ENCODE assay signal across 27 cellular contexts in the genomic region with DNA sequence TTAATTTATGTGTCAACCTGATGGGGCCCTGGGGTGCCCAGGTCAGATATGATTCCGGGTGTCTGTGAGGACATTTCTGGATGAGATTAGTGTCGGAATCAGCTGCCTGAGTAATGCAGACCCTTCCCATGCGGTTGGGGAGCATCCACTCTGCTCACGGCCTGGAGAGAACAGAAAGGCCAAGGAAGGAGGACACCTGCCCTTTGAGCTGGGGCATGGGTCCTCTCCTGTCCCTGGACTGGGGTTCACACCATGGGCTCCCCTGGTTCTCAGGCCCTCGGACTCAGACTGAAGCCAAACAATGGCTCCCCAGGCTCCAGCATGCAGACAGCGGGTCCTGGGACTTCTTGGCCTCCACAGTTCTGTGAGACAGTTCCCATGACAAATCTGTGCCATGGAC.
"Had no signal": no experiment of that assay in that cellular context is flagged by ENCODE, and none has a peak within 500 bp of the region (broad histone marks: within the 10 kb centered on the region; RNA-seq: fewer than 3 reads in every experiment).

No MANE protein-coding gene starts in this region.

- H3K4me3 ChIP-seq: neural progenitor cell, pancreas, prostate gland, right lobe of liver, sigmoid colon, stomach, thoracic aorta, thyroid gland, tibial nerve, upper lobe of left lung had no signal

- H3K27me3 ChIP-seq: neural progenitor cell, neutrophil, pancreas, right lobe of liver, thyroid gland, tibial nerve, upper lobe of left lung had no signal

- DNase-seq: naive thymus-derived CD4-positive, alpha-beta T cell; natural killer cell; nucleus accumbens; pancreas; retina; right cardiac atrium; right lobe of liver; sigmoid colon; small intestine; stimulated activated CD4-positive, alpha-beta T cell treated with anti-CD3 and anti-CD28 coated beads, Interleukin-15, amount 100 ng/mL, for 24 hours; stimulated activated CD4-positive, alpha-beta T cell treated with anti-CD3 and anti-CD28 coated beads, Interleukin-2, amount 100 ng/mL, for 24 hours; stimulated activated CD4-positive, alpha-beta T cell treated with anti-CD3 and anti-CD28 coated beads, Interleukin-2, amount 100 ng/mL, for 48 hours; stimulated activated CD4-positive, alpha-beta T cell treated with anti-CD3 and anti-CD28 coated beads, Interleukin-4, amount 100 ng/mL, for 24 hours; stimulated activated naive B cell treated with anti-CD40 and anti-IgM and Interleukin-4, amounts not matched to agents 10 μg/mL and 1 μg/mL and 100 μg/mL, for 72 hours; stimulated activated naive CD4-positive, alpha-beta T cell treated with Interleukin-2 at 50 U/mL for 16 hours; stomach; thyroid gland; trophoblast cell had no signal

- H3K36me3 Mint-ChIP-seq: naive thymus-derived CD4-positive, alpha-beta T cell; neural progenitor cell; stimulated activated effector memory CD8-positive, alpha-beta T cell treated with anti-CD3 and anti-CD28 coated beads, Interleukin-12 subunit alpha, Interleukin-12 subunit beta, amount 100 ng/mL, for 72 hours; stimulated activated naive B cell treated with anti-CD40 and anti-IgM and Interleukin-4, amounts not matched to agents 10 μg/mL and 1 μg/mL and 100 μg/mL, for 72 hours had no signal

- H2AFZ ChIP-seq: neural progenitor cell had no signal

- H3K9ac ChIP-seq: neural progenitor cell had no signal

- ATAC-seq: naive thymus-derived CD4-positive, alpha-beta T cell; natural killer cell; pancreas; right cardiac atrium; right lobe of liver; stimulated activated naive B cell treated with anti-CD40 and anti-IgM and Interleukin-4, amounts not matched to agents 10 μg/mL and 1 μg/mL and 100 μg/mL, for 72 hours had no signal

- H3K27ac Mint-ChIP-seq: naive thymus-derived CD4-positive, alpha-beta T cell; natural killer cell; neural progenitor cell; stimulated activated effector memory CD8-positive, alpha-beta T cell treated with anti-CD3 and anti-CD28 coated beads, Interleukin-12 subunit alpha, Interleukin-12 subunit beta, amount 100 ng/mL, for 72 hours; stimulated activated naive B cell treated with anti-CD40 and anti-IgM and Interleukin-4, amounts not matched to agents 10 μg/mL and 1 μg/mL and 100 μg/mL, for 72 hours; stimulated activated naive CD8-positive, alpha-beta T cell treated with anti-CD3 and anti-CD28 coated beads, Interleukin-15, Interleukin-2, amounts not matched to agents 100 ng/mL and 50 ng/mL, for 24 hours had no signal

- H3K36me3 ChIP-seq: neural progenitor cell, neutrophil, pancreas, prostate gland, right lobe of liver, sigmoid colon, stomach, thoracic aorta, thyroid gland, tibial nerve, upper lobe of left lung had no signal

- H3K4me3 Mint-ChIP-seq: naive thymus-derived CD4-positive, alpha-beta T cell; natural killer cell; nephron; neural progenitor cell; stimulated activated effector memory CD8-positive, alpha-beta T cell treated with anti-CD3 and anti-CD28 coated beads, Interleukin-12 subunit alpha, Interleukin-12 subunit beta, amount 100 ng/mL, for 72 hours; stimulated activated naive B cell treated with anti-CD40 and anti-IgM and Interleukin-4, amounts not matched to agents 10 μg/mL and 1 μg/mL and 100 μg/mL, for 72 hours; stimulated activated naive CD8-positive, alpha-beta T cell treated with anti-CD3 and anti-CD28 coated beads, Interleukin-15, Interleukin-2, amounts not matched to agents 100 ng/mL and 50 ng/mL, for 24 hours had no signal

- H3K9me3 ChIP-seq: neutrophil, pancreas, prostate gland, right lobe of liver, sigmoid colon, thoracic aorta, thyroid gland, tibial nerve had no signal

- FAIRE-seq: pancreas, small intestine had no signal

- H3K4me2 ChIP-seq: neural progenitor cell had no signal

- H3K27me3 Mint-ChIP-seq: stimulated activated naive CD8-positive, alpha-beta T cell treated with anti-CD3 and anti-CD28 coated beads, Interleukin-15, Interleukin-2, amounts not matched to agents 100 ng/mL and 50 ng/mL, for 24 hours had no signal

- H3K4me1 Mint-ChIP-seq: naive thymus-derived CD4-positive, alpha-beta T cell; natural killer cell; stimulated activated effector memory CD8-positive, alpha-beta T cell treated with anti-CD3 and anti-CD28 coated beads, Interleukin-12 subunit alpha, Interleukin-12 subunit beta, amount 100 ng/mL, for 72 hours; stimulated activated naive B cell treated with anti-CD40 and anti-IgM and Interleukin-4, amounts not matched to agents 10 μg/mL and 1 μg/mL and 100 μg/mL, for 72 hours had no signal

- H3K27ac ChIP-seq: neural progenitor cell, neutrophil, pancreas, prostate gland, right lobe of liver, sigmoid colon, stomach, thoracic aorta, thyroid gland, tibial nerve, upper lobe of left lung had no signal

- H3K4me1 ChIP-seq: neural progenitor cell, pancreas, prostate gland, right lobe of liver, thyroid gland had no signal
